18 cellular contexts compared by ENCODE assay signal in genomic region chrX:97308161-97308560, GRCh38.
DNase-seq lines count a peak whose midpoint lies in the region; ATAC-seq and TF ChIP-seq lines count a peak whose summit lies in the region.
"Had no signal": no experiment of that assay in that cellular context is flagged by ENCODE, and none has a peak within 500 bp of the region (broad histone marks: within the 10 kb centered on the region; RNA-seq: fewer than 3 reads in every experiment).

No MANE protein-coding gene starts in this region.

- H3K4me1 Mint-ChIP-seq in activated naive CD8-positive, alpha-beta T cell treated with anti-CD3 and anti-CD28 coated beads, Interleukin-2, amount 50 U/mL, for 24 hours: no peaks in the 10 kb centered on the region
- H3K4me1 Mint-ChIP-seq: CD4-positive, CD25-positive, alpha-beta regulatory T cell had no signal

- H3K4me3 ChIP-seq in colonic mucosa: no peak overlapping the region
- H3K4me3 ChIP-seq: Peyer's patch had no signal

- no peak for TF ChIP-seq CTCF in colonic mucosa (IDR thresholded peaks at IDR 0.05)

- H3K27me3 ChIP-seq in colonic mucosa: no peaks in the 10 kb centered on the region
- H3K27me3 ChIP-seq: Peyer's patch had no signal

- no peaks in the 10 kb centered on the region for H3K9me3 Mint-ChIP-seq in activated naive CD8-positive, alpha-beta T cell treated with anti-CD3 and anti-CD28 coated beads, Interleukin-2, amount 50 U/mL, for 24 hours
- H3K9me3 Mint-ChIP-seq: CD4-positive, CD25-positive, alpha-beta regulatory T cell had no signal

- intact Hi-C loops in colonic mucosa (cut with DNase I): no loop called here

- H3K27me3 Mint-ChIP-seq in activated naive CD8-positive, alpha-beta T cell treated with anti-CD3 and anti-CD28 coated beads, Interleukin-2, amount 50 U/mL, for 24 hours: no peaks in the 10 kb centered on the region
- H3K27me3 Mint-ChIP-seq: CD4-positive, CD25-positive, alpha-beta regulatory T cell had no signal

- no peaks in the 10 kb centered on the region for H3K4me1 ChIP-seq in colonic mucosa
- H3K4me1 ChIP-seq: Peyer's patch had no signal

- ATAC-seq in activated naive CD8-positive, alpha-beta T cell treated with anti-CD3 and anti-CD28 coated beads, Interleukin-2, amount 50 U/mL, for 24 hours: no peak
- no peak for ATAC-seq in HG03442 (IDR thresholded peaks at IDR 0.05; ENCODE audit: unreplicated experiment)

- no peak overlapping the region for H3K4me3 Mint-ChIP-seq in activated naive CD8-positive, alpha-beta T cell treated with anti-CD3 and anti-CD28 coated beads, Interleukin-2, amount 50 U/mL, for 24 hours
- H3K4me3 Mint-ChIP-seq: CD4-positive, CD25-positive, alpha-beta regulatory T cell; H9 had no signal

- H3K27ac Mint-ChIP-seq in activated naive CD8-positive, alpha-beta T cell treated with anti-CD3 and anti-CD28 coated beads, Interleukin-2, amount 50 U/mL, for 24 hours: no peak overlapping the region
- H3K27ac Mint-ChIP-seq: CD4-positive, CD25-positive, alpha-beta regulatory T cell had no signal

- no peak overlapping the region for H3K9ac ChIP-seq in colonic mucosa (ENCODE audit: low read depth in 2 of 2, low read length in 2 of 2)

- no peaks in the 10 kb centered on the region for H3K9me3 ChIP-seq in colonic mucosa
- H3K9me3 ChIP-seq: Peyer's patch had no signal

- DNase-seq in A172 (ENCODE audit: low spot score): peak; percentile 1
- peak; percentile 7 for DNase-seq in GM03348 (ENCODE audit: low spot score)
- DNase-seq in amniotic epithelial cell (ENCODE audit: low read depth): peak; percentile 82
- peak; percentile 38 for DNase-seq in fibroblast of peridontal ligament (ENCODE audit: extremely low read depth)
- DNase-seq in iPS-NIHi11 (ENCODE audit: low spot score): no peak
- no peak for DNase-seq in activated naive CD8-positive, alpha-beta T cell treated with anti-CD3 and anti-CD28 coated beads, Interleukin-2, amount 50 U/mL, for 24 hours
- DNase-seq in colonic mucosa: no peak
- DNase-seq: Calu3; CD4-positive, CD25-positive, alpha-beta regulatory T cell; GDM1; H9; Kasumi-1; NCI-H187 treated with DMSO at 0.1 percent for 48 hours; NCI-H2171; NCI-H82; Peyer's patch; Right ventricle myocardium superior had no signal

- H3K27ac ChIP-seq in colonic mucosa: no peak overlapping the region
- H3K27ac ChIP-seq: Peyer's patch had no signal

- no peaks in the 10 kb centered on the region for H3K36me3 ChIP-seq in colonic mucosa
- H3K36me3 ChIP-seq: Peyer's patch had no signal

- peaks cover 2% of the 10 kb centered on the region for H3K36me3 Mint-ChIP-seq in activated naive CD8-positive, alpha-beta T cell treated with anti-CD3 and anti-CD28 coated beads, Interleukin-2, amount 50 U/mL, for 24 hours (ENCODE audit: low read depth)
- H3K36me3 Mint-ChIP-seq: CD4-positive, CD25-positive, alpha-beta regulatory T cell had no signal

Comparison
In these comparisons a context has a peak if more than half of its experiments do, and no peak if none do; other contexts are left out.
1. DNase-seq: peak in A172 (single experiment), GM03348 (single experiment), amniotic epithelial cell (single experiment) and fibroblast of peridontal ligament (single experiment); none in iPS-NIHi11 (single experiment), activated naive CD8-positive, alpha-beta T cell treated with anti-CD3 and anti-CD28 coated beads, Interleukin-2, amount 50 U/mL, for 24 hours (single experiment) and colonic mucosa (single experiment).